8 cellular contexts compared by ENCODE assay signal in genomic region chr2:197294260-197294659, GRCh38. TPM values are rescaled to one million over a fixed set of nuclear protein-coding genes. Genes with fewer than 3 reads are reported as not detected.
A peak's percentile ranks its signal among the peaks of the same experiment; 100 is the strongest.
DNase-seq lines count a peak whose midpoint lies in the region; ATAC-seq and TF ChIP-seq lines count a peak whose summit lies in the region.

No MANE protein-coding gene starts in this region.

- no peak for TF ChIP-seq POLR2A in thyroid gland (IDR thresholded peaks at IDR 0.05)

- peaks cover 81% of the 10 kb centered on the region for H3K4me1 Mint-ChIP-seq in T-helper 2 cell treated with Interferon-gamma antibody and Interleukin-4, amounts not matched to agents 5 μg/mL and 100 μg/mL, for 36 hours (ENCODE audit: low read depth)
- H3K4me1 Mint-ChIP-seq in natural killer cell, result peaks cover 89 to 91% of the 10 kb centered on the region in 2 donors

- H3K9me3 Mint-ChIP-seq in T-helper 2 cell treated with Interferon-gamma antibody and Interleukin-4, amounts not matched to agents 5 μg/mL and 100 μg/mL, for 36 hours, result peaks cover 21% of the 10 kb centered on the region
- H3K9me3 Mint-ChIP-seq in natural killer cell, result peaks cover 0 to 2% of the 10 kb centered on the region in 2 donors

- no peaks in the 10 kb centered on the region for H3K4me1 ChIP-seq in thyroid gland

- H3K36me3 Mint-ChIP-seq in T-helper 2 cell treated with Interferon-gamma antibody and Interleukin-4, amounts not matched to agents 5 μg/mL and 100 μg/mL, for 36 hours (ENCODE audit: low read depth), result peaks cover 59% of the 10 kb centered on the region
- no peaks in the 10 kb centered on the region for H3K36me3 Mint-ChIP-seq in natural killer cell

- no peaks in the 10 kb centered on the region for H3K27me3 ChIP-seq in thyroid gland

- no peaks in the 10 kb centered on the region for H3K36me3 ChIP-seq in thyroid gland

- ATAC-seq in GM18867 (IDR thresholded peaks at IDR 0.05; ENCODE audit: unreplicated experiment) (peak; percentile 50), HG02678 (IDR thresholded peaks at IDR 0.05; ENCODE audit: unreplicated experiment) (peak; percentile 46), natural killer cell (peak; percentile 52 to 62 (median 58)), HG03097 (IDR thresholded peaks at IDR 0.05; ENCODE audit: low FRiP score, unreplicated experiment) (no peak)

- H3K27ac ChIP-seq in thyroid gland, result no peak overlapping the region

- no peak for DNase-seq in T-helper 2 cell treated with Interferon-gamma antibody and Interleukin-4, amounts not matched to agents 5 μg/mL and 100 μg/mL, for 36 hours (ENCODE audit: low spot score)
- DNase-seq in natural killer cell, result no peak
- no peak for DNase-seq in DMS79 treated with DMSO at 0.1 percent for 48 hours (lab: John Stamatoyannopoulos, UW)
- no peak for DNase-seq in thyroid gland
- no peak for DNase-seq in HUDEP-2 (lab: John Stamatoyannopoulos, UW; ENCODE audit: unreplicated experiment in 76 of 76)

- H3K27ac Mint-ChIP-seq in T-helper 2 cell treated with Interferon-gamma antibody and Interleukin-4, amounts not matched to agents 5 μg/mL and 100 μg/mL, for 36 hours, result peak overlapping the region; percentile 93
- H3K27ac Mint-ChIP-seq in natural killer cell, result peak overlapping the region; percentile 94 to 97

- intact Hi-C loops in natural killer cell (cut with micrococcal nuclease), result no loop called here
- intact Hi-C loops in thyroid gland (cut with DNase I), result no loop called here

- H3K4me3 Mint-ChIP-seq in T-helper 2 cell treated with Interferon-gamma antibody and Interleukin-4, amounts not matched to agents 5 μg/mL and 100 μg/mL, for 36 hours, result peak overlapping the region; percentile 79
- peak overlapping the region; percentile 74 for H3K4me3 Mint-ChIP-seq in natural killer cell

- H3K27me3 Mint-ChIP-seq in T-helper 2 cell treated with Interferon-gamma antibody and Interleukin-4, amounts not matched to agents 5 μg/mL and 100 μg/mL, for 36 hours (ENCODE audit: low read depth), result no peaks in the 10 kb centered on the region
- H3K27me3 Mint-ChIP-seq in natural killer cell (ENCODE audit: low read depth in 2 of 2), result no peaks in the 10 kb centered on the region

- H3K9me3 ChIP-seq in thyroid gland, result no peaks in the 10 kb centered on the region

- no peak overlapping the region for H3K4me3 ChIP-seq in thyroid gland (replicated peaks in 1 of 3)

- TF ChIP-seq CTCF in natural killer cell (IDR thresholded peaks at IDR 0.05), result no peak
- no peak for TF ChIP-seq CTCF in thyroid gland (IDR thresholded peaks at IDR 0.05)

- WGBS in thyroid gland, 2 donors, result 80 to 85% methylated on average over 3 of the region's 3 CpGs

RNA-seq across cellular contexts. Expression of gene ANKRD44, which starts 16.3 kb away (rescaled TPM):
- total RNA-seq in natural killer cell, result 100 to 1,000 TPM; 252 to 376 (median 311) TPM
- 10 to 100 TPM; 11.0 to 25.8 (median 23.9) TPM for total RNA-seq in thyroid gland

Comparison
In these comparisons a context has a peak if more than half of its experiments do, and no peak if none do; other contexts are left out.
1. RNA of gene ANKRD44, which starts 16.3 kb away (total RNA-seq): 252 to 376 TPM in natural killer cell; 11.0 to 25.8 TPM in thyroid gland; every median in the first group is over 4 times any median in the second.